Comparison of ENCODE assay signal across 23 cellular contexts in genomic region chr6:128275681-128276080, GRCh38.
A peak's percentile ranks its signal among the peaks of the same experiment; 100 is the strongest.
DNase-seq lines count a peak whose midpoint lies in the region; ATAC-seq, FAIRE-seq and TF ChIP-seq lines count a peak whose summit lies in the region.
"Had no signal": no experiment of that assay in that cellular context is flagged by ENCODE, and none has a peak within 500 bp of the region (broad histone marks: within the 10 kb centered on the region; RNA-seq: fewer than 3 reads in every experiment).

No MANE protein-coding gene starts in this region.

- peak overlapping the region; percentile 3; the same call in 1 of the 2 replicates for H3K27ac ChIP-seq in GM23248
- peak overlapping the region in 1 of 2 experiments; percentile 57; a peak in 2 of 4 replicates for H3K27ac ChIP-seq in SK-N-SH (ENCODE audit: low read depth in 2 of 2, low read length in 1 of 2)
- H3K27ac ChIP-seq in pancreas = no peak overlapping the region
- H3K27ac ChIP-seq in left ventricle myocardium inferior (replicated peaks) = no peak overlapping the region
- H3K27ac ChIP-seq: SK-N-MC had no signal

- no peak for TF ChIP-seq RAD21 in SK-N-SH (IDR thresholded peaks at IDR 0.05; ENCODE audit: low read length)

- H3K9ac ChIP-seq in GM23248 (no peak overlapping the region), SK-N-SH (no peak overlapping the region)

- no peaks in the 10 kb centered on the region for H4K20me1 ChIP-seq in GM23248 (ENCODE audit: insufficient read depth)
- no peaks in the 10 kb centered on the region for H4K20me1 ChIP-seq in SK-N-SH (ENCODE audit: insufficient read depth)

- H3K4me1 ChIP-seq in GM23248 (ENCODE audit: insufficient read depth) (peaks cover 22% of the 10 kb centered on the region), SK-N-SH (ENCODE audit: control insufficient read depth in 1 of 2, insufficient read depth in 2 of 2, low read depth in 1 of 2, low read length in 1 of 2) (peaks cover 0 to 29% of the 10 kb centered on the region in 2 experiments; a peak in 2 of 4 replicates), pancreas (peaks cover 5 to 28% (median 16%) of the 10 kb centered on the region in 3 donors), left ventricle myocardium inferior (peaks cover 40% of the 10 kb centered on the region)
- H3K4me1 ChIP-seq: HAP-1 had no signal

- CTCF ChIA-PET in SK-N-SH (lab: Yijun Ruan, JAX) = no interaction called here

- in situ Hi-C loops in GM23248 (cut with MboI) = no loop called here

- intact Hi-C loops in pancreas (cut with DNase I) (no loop called here), left ventricle myocardium inferior (cut with micrococcal nuclease) (no loop called here), posterior vena cava (cut with DNase I) (no loop called here)

- no peak overlapping the region for H3K4me3 ChIP-seq in GM23248
- H3K4me3 ChIP-seq in SK-N-SH (ENCODE audit: low read depth in 2 of 2, low read length in 1 of 2) = no peak overlapping the region
- H3K4me3 ChIP-seq in fibroblast of mammary gland (ENCODE audit: control insufficient read depth, low read depth, low read length) = no peak overlapping the region
- no peak overlapping the region for H3K4me3 ChIP-seq in pancreas
- no peak overlapping the region for H3K4me3 ChIP-seq in left ventricle myocardium inferior
- H3K4me3 ChIP-seq: cardiac muscle cell, HAP-1, SK-N-MC had no signal

- H3K27me3 ChIP-seq in GM23248 (replicated peaks; ENCODE audit: insufficient read depth) = no peaks in the 10 kb centered on the region
- no peaks in the 10 kb centered on the region for H3K27me3 ChIP-seq in SK-N-SH (ENCODE audit: insufficient read depth)
- H3K27me3 ChIP-seq in pancreas = no peaks in the 10 kb centered on the region
- no peaks in the 10 kb centered on the region for H3K27me3 ChIP-seq in left ventricle myocardium inferior (ENCODE audit: low read depth)
- H3K27me3 ChIP-seq: cardiac muscle cell had no signal

- no peaks in the 10 kb centered on the region for H3K36me3 ChIP-seq in GM23248 (ENCODE audit: low read depth)
- H3K36me3 ChIP-seq in SK-N-SH (replicated peaks in 1 of 2; ENCODE audit: control insufficient read depth in 1 of 2, insufficient read depth in 2 of 2, low read length in 1 of 2) = no peaks in the 10 kb centered on the region
- H3K36me3 ChIP-seq in pancreas = no peaks in the 10 kb centered on the region
- H3K36me3 ChIP-seq in left ventricle myocardium inferior = no peaks in the 10 kb centered on the region
- H3K36me3 ChIP-seq: cardiac muscle cell, HAP-1 had no signal

- H3K9me2 ChIP-seq in GM23248 (ENCODE audit: insufficient read depth) = no peaks in the 10 kb centered on the region; the same call in 1 of the 2 replicates
- H3K9me2 ChIP-seq in SK-N-SH = no peaks in the 10 kb centered on the region

- H3F3A ChIP-seq in GM23248 (ENCODE audit: insufficient read depth) (peaks cover 7% of the 10 kb centered on the region; the same call in 1 of the 2 replicates), SK-N-SH (replicated peaks; ENCODE audit: insufficient read depth) (peaks cover 17% of the 10 kb centered on the region)

- peak in 1 of 2 experiments; percentile 24; a peak in 1 of 4 replicates for TF ChIP-seq EP300 in SK-N-SH (IDR thresholded peaks at IDR 0.05; ENCODE audit: borderline replicate concordance in 1 of 2, low read depth in 1 of 2, low read length in 1 of 2)

- H3K79me2 ChIP-seq in GM23248 (ENCODE audit: insufficient read depth) (no peaks in the 10 kb centered on the region), SK-N-SH (ENCODE audit: insufficient read depth) (no peaks in the 10 kb centered on the region)

- no peaks in the 10 kb centered on the region for H3K9me3 ChIP-seq in GM23248 (ENCODE audit: low read depth)
- no peaks in the 10 kb centered on the region for H3K9me3 ChIP-seq in SK-N-SH
- H3K9me3 ChIP-seq in pancreas = no peaks in the 10 kb centered on the region
- no peaks in the 10 kb centered on the region for H3K9me3 ChIP-seq in left ventricle myocardium inferior (replicated peaks)
- H3K9me3 ChIP-seq: HAP-1 had no signal

- no peak overlapping the region for H3K4me2 ChIP-seq in GM23248 (ENCODE audit: unreplicated experiment)
- H3K4me2 ChIP-seq in SK-N-SH = peak overlapping the region; percentile 54; the same call in 1 of the 2 replicates

- FAIRE-seq in pancreas (lab: Jason Lieb, UNC) = peak; percentile 83

- DNase-seq in GM23248 (peak; percentile 12), SK-N-SH (no peak), fibroblast of mammary gland (ENCODE audit: low read depth) (peak; percentile 19), pancreas (no peak), NCI-H774 (lab: John Stamatoyannopoulos, UW) (no peak), left ventricle myocardium inferior (no peak), posterior vena cava (ENCODE audit: low spot score) (no peak)
- DNase-seq: activated CD4-positive, alpha-beta T cell treated with anti-CD3 and anti-CD28 coated beads for 48 hours; activated naive CD4-positive, alpha-beta T cell treated with Interleukin-2 at 50 U/mL for 16 hours; activated T-cell treated with anti-CD3 and anti-CD28 coated beads, Interleukin-2, amount 50 U/mL, for 48 hours; amygdala; C1 segment of cervical spinal cord; naive thymus-derived CD4-positive, alpha-beta T cell; NCI-H1105 treated with DMSO at 0.1 percent for 48 hours; NCI-H524 treated with DMSO at 0.1 percent for 48 hours; occipital lobe; stimulated activated CD4-positive, alpha-beta T cell treated with anti-CD3 and anti-CD28 coated beads, Interleukin-12 subunit alpha, Interleukin-12 subunit beta, amount 100 ng/mL, for 4 hours; stimulated activated CD4-positive, alpha-beta T cell treated with anti-CD3 and anti-CD28 coated beads, Interleukin-4, amount 100 ng/mL, for 4 hours; stimulated activated naive CD4-positive, alpha-beta T cell had no signal

- POLR2A ChIA-PET in SK-N-SH (lab: Yijun Ruan, JAX) = no interaction called here

- TF ChIP-seq CTCF in SK-N-SH (IDR thresholded peaks at IDR 0.05) (no peak), fibroblast of mammary gland (conservative IDR thresholded peaks at IDR 0.05; ENCODE audit: control insufficient read depth, insufficient read depth, low read depth, low read length) (no peak), pancreas (IDR thresholded peaks at IDR 0.05) (no peak), left ventricle myocardium inferior (IDR thresholded peaks at IDR 0.05; ENCODE audit: borderline replicate concordance) (no peak)

- H2AFZ ChIP-seq in GM23248 (no peak overlapping the region), SK-N-SH (ENCODE audit: low read depth) (no peak overlapping the region)

- ATAC-seq in pancreas = no peak
- ATAC-seq: left lobe of liver; naive thymus-derived CD4-positive, alpha-beta T cell had no signal

TF ChIP-seq in SK-N-SH, 30 proteins besides CTCF, POLR2A, EP300 and RAD21:
- TF ChIP-seq PBX3 (IDR thresholded peaks at IDR 0.05) (peak; percentile 59), ELF1 (IDR thresholded peaks at IDR 0.05) (no peak), JUND (IDR thresholded peaks at IDR 0.05) (peak; percentile 19; the same call in 1 of the 2 replicates), SIN3A (IDR thresholded peaks at IDR 0.05; ENCODE audit: borderline replicate concordance, low read depth, low read length) (no peak), REST (IDR thresholded peaks at IDR 0.05; ENCODE audit: low read depth, low read length) (no peak), TCF12 (IDR thresholded peaks at IDR 0.05) (peak; percentile 28; the same call in 1 of the 2 replicates), FOXM1 (IDR thresholded peaks at IDR 0.05; ENCODE audit: low read depth) (no peak), FOSL2 (IDR thresholded peaks at IDR 0.05; ENCODE audit: borderline replicate concordance, low read depth) (peak; percentile 8; the same call in 1 of the 2 replicates), YY1 (IDR thresholded peaks at IDR 0.05; ENCODE audit: low read depth) (no peak)

Comparison
In these comparisons a context has a peak if more than half of its experiments do, and no peak if none do; other contexts are left out.
1. DNase-seq: peak in GM23248 (single experiment) and fibroblast of mammary gland (single experiment); none in SK-N-SH (single experiment), pancreas (0 of 6), NCI-H774 (single experiment), left ventricle myocardium inferior (single experiment) and posterior vena cava (single experiment).